In genomic region chr1:40162791-40163441, GRCh38 we compare ENCODE assay signal across 9 cellular contexts. TPM values are rescaled to one million over a fixed set of nuclear protein-coding genes. Genes with fewer than 3 reads are reported as not detected.
DNase-seq lines count a peak whose midpoint lies in the region; ATAC-seq and TF ChIP-seq lines count a peak whose summit lies in the region.
"Had no signal": no experiment of that assay in that cellular context is flagged by ENCODE, and none has a peak within 500 bp of the region (broad histone marks: within the 10 kb centered on the region; RNA-seq: fewer than 3 reads in every experiment).

No MANE protein-coding gene starts in this region.

- no peaks in the 10 kb centered on the region for H3K9me3 ChIP-seq in CD8-positive, alpha-beta T cell (ENCODE audit: low read length)
- H3K9me3 ChIP-seq in HUES64 (ENCODE audit: insufficient read depth, low read depth, low read length) (no peaks in the 10 kb centered on the region), duodenal mucosa (ENCODE audit: control insufficient read depth in 1 of 2, low read length in 2 of 2) (no peaks in the 10 kb centered on the region), neutrophil (no peaks in the 10 kb centered on the region)

- no peak for TF ChIP-seq CTCF in CD8-positive, alpha-beta T cell (IDR thresholded peaks at IDR 0.05)
- TF ChIP-seq CTCF in neutrophil (IDR thresholded peaks at IDR 0.05) = no peak

- no peak overlapping the region for H3K27ac Mint-ChIP-seq in CD8-positive, alpha-beta T cell
- H3K27ac Mint-ChIP-seq: memory B cell had no signal

- CTCF ChIA-PET in CD8-positive, alpha-beta T cell (lab: Charles Lee) = interaction anchor here (1.2 to 2.8 kb wide), 4 partner anchors 10 to 242 kb away, joined by 3 to 15 read pairs (median 8); no protein-coding TSS in a partner anchor

- H3K27me3 Mint-ChIP-seq in CD8-positive, alpha-beta T cell (ENCODE audit: low read depth) = no peaks in the 10 kb centered on the region
- H3K27me3 Mint-ChIP-seq: memory B cell had no signal

- 36% methylated on average over 2 of the region's 3 CpGs for WGBS in HUES64

- H3K4me3 ChIP-seq in CD8-positive, alpha-beta T cell (ENCODE audit: low read depth, low read length) = peak overlapping the region; percentile 96
- H3K4me3 ChIP-seq in HUES64 (ENCODE audit: low read length) = peak overlapping the region; percentile 96
- H3K4me3 ChIP-seq in duodenal mucosa (ENCODE audit: low read depth in 1 of 2, low read length in 2 of 2) = peak overlapping the region; percentile 91 to 94
- H3K4me3 ChIP-seq in neutrophil (ENCODE audit: low read depth in 1 of 2, low read length in 1 of 2) = peak overlapping the region; percentile 87 to 92

- peaks cover 12% of the 10 kb centered on the region for H3K36me3 Mint-ChIP-seq in CD8-positive, alpha-beta T cell

- POLR2A ChIA-PET in CD8-positive, alpha-beta T cell (lab: Charles Lee) = interaction anchor here (2.2 kb wide), 1 partner anchor 10 kb away, joined by 8 read pairs; no protein-coding TSS in a partner anchor

- DNase-seq in CD8-positive, alpha-beta T cell = no peak
- DNase-seq in globus pallidus (ENCODE audit: low spot score) (no peak), ureter (ENCODE audit: low spot score) (no peak)
- DNase-seq in effector CD4-positive, alpha-beta T cell = no peak

- H3K4me1 ChIP-seq in CD8-positive, alpha-beta T cell (ENCODE audit: insufficient read depth, low read length) = peaks cover 51% of the 10 kb centered on the region
- peaks cover 18% of the 10 kb centered on the region for H3K4me1 ChIP-seq in HUES64 (ENCODE audit: insufficient read depth, low read length)
- H3K4me1 ChIP-seq in duodenal mucosa (ENCODE audit: control insufficient read depth in 1 of 2, insufficient read depth in 2 of 2, low read length in 2 of 2) = peaks cover 21 to 22% of the 10 kb centered on the region in 2 donors
- H3K4me1 ChIP-seq in neutrophil (ENCODE audit: control insufficient read depth in 1 of 2, insufficient read depth in 1 of 2, low read depth in 1 of 2, low read length in 1 of 2) = peaks cover 35 to 45% of the 10 kb centered on the region in 2 experiments

- H3K27ac ChIP-seq in CD8-positive, alpha-beta T cell (ENCODE audit: low read depth, low read length) = no peak overlapping the region
- H3K27ac ChIP-seq in HUES64 (ENCODE audit: low read depth, low read length) (no peak overlapping the region), duodenal mucosa (ENCODE audit: low read depth, low read length) (no peak overlapping the region), neutrophil (peak overlapping the region; percentile 89)

- no peaks in the 10 kb centered on the region for H3K27me3 ChIP-seq in CD8-positive, alpha-beta T cell (ENCODE audit: insufficient read depth, low read length)
- H3K27me3 ChIP-seq in HUES64 (ENCODE audit: insufficient read depth, low read length) = 0 out of 2 replicates have a peak, but pooled peaks cover 5% of the 10 kb centered on the region
- no peaks in the 10 kb centered on the region for H3K27me3 ChIP-seq in duodenal mucosa (ENCODE audit: control insufficient read depth in 1 of 2, insufficient read depth in 2 of 2, low read length in 2 of 2)
- H3K27me3 ChIP-seq in neutrophil = no peaks in the 10 kb centered on the region

- ATAC-seq in CD8-positive, alpha-beta T cell = no peak
- no peak for ATAC-seq in GM19395 (IDR thresholded peaks at IDR 0.05; ENCODE audit: unreplicated experiment)

- H3K4me3 Mint-ChIP-seq in CD8-positive, alpha-beta T cell = no peak overlapping the region
- H3K4me3 Mint-ChIP-seq: memory B cell had no signal

- no peaks in the 10 kb centered on the region for H3K9me3 Mint-ChIP-seq in CD8-positive, alpha-beta T cell
- H3K9me3 Mint-ChIP-seq: memory B cell had no signal

- H3K9ac ChIP-seq in HUES64 (ENCODE audit: low read depth, low read length) (peak overlapping the region; percentile 93), duodenal mucosa (ENCODE audit: low read depth in 1 of 2, low read length in 2 of 2) (peak overlapping the region; percentile 94 to 97)

- no peaks in the 10 kb centered on the region for H3K36me3 ChIP-seq in CD8-positive, alpha-beta T cell (ENCODE audit: insufficient read depth, low read length)
- no peaks in the 10 kb centered on the region for H3K36me3 ChIP-seq in HUES64 (ENCODE audit: insufficient read depth, low read length)
- no peaks in the 10 kb centered on the region for H3K36me3 ChIP-seq in duodenal mucosa (ENCODE audit: control insufficient read depth in 1 of 2, insufficient read depth in 2 of 2, low read length in 2 of 2)
- no peaks in the 10 kb centered on the region for H3K36me3 ChIP-seq in neutrophil

- intact Hi-C loops in CD8-positive, alpha-beta T cell (cut with DNase I, micrococcal nuclease) = loop anchor here (2.0 to 5.0 kb wide), 4 partner anchors 16 to 699 kb away; partner anchors contain the start of genes CITED4 (in 1 of the 2) and COL9A2 (in 1 of the 2)

- H3K4me1 Mint-ChIP-seq in CD8-positive, alpha-beta T cell (ENCODE audit: low read depth) = peaks cover 35% of the 10 kb centered on the region

RNA-seq across cellular contexts. Expression of gene RLF, which starts 1.7 kb away (rescaled TPM):
- total RNA-seq in CD8-positive, alpha-beta T cell = 10 to 100 TPM; 62.2 to 62.6 TPM
- 12.4 TPM for polyA plus RNA-seq in HUES64 (2013, experiment 1 of 2)
- polyA plus RNA-seq in HUES64 (2013, experiment 2 of 2) = 15.1 TPM
- total RNA-seq in ureter = 20.9 TPM
